ENCODE assay signal across 1 cellular context in the genomic region with DNA sequence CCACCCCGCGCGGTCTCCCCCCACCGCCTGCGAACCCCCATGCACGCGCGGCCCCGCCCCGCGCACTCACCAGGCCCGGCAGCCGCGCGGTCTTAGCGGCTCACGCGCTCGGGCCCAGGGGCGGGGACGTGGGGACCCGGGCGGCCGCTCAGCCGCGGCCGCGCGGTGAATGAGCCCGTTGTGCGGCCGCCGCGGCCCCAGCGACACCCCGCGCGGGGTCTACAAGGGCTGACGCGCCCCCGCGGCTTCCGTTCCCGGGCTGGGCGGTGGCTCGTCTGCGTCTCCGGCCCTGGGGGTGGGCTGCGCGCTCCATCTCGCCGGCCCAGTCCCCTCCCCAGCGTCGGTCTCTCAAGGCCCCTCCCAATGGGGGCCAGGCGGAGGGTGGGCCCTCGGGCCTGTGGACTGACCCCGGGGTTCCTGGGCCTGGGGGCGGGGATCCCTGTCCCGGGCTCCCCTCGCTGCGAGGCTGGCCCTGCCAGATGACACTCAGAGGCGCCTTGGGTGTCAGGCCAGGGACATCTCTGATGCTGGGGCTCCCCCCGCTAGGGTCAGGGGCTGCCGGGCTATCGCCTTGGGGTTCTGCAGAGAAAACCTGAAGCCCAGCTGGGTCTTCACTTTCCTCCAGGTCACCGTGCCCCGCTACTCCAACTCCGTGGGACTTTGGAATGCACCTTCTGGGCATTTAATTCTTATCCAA.
TF ChIP-seq lines count a peak whose summit lies in the region.

No MANE protein-coding gene starts in this region.

TF ChIP-seq in IMR-90, 13 proteins besides CTCF, POLR2A, EP300 and RAD21:
- TF ChIP-seq BHLHE40 (IDR thresholded peaks at IDR 0.05; ENCODE audit: low read depth, low read length) (peak; percentile 17; the same call in 1 of the 2 replicates), NFE2L2 (IDR thresholded peaks at IDR 0.05; ENCODE audit: low read depth, low read length) (no peak)
TF ChIP-seq in IMR-90: peak in this region for 1.
